Comparison of ENCODE assay signal across 8 cellular contexts in genomic region chr18:9914584-9915290, GRCh38. TPM values are rescaled to one million over a fixed set of nuclear protein-coding genes. Genes with fewer than 3 reads are reported as not detected.
A peak's percentile ranks its signal among the peaks of the same experiment; 100 is the strongest.
DNase-seq lines count a peak whose midpoint lies in the region; ATAC-seq and TF ChIP-seq lines count a peak whose summit lies in the region.

No MANE protein-coding gene starts in this region.

- H3K36me3 Mint-ChIP-seq in activated T-helper 2 cell treated with anti-CD3 and anti-CD28 coated beads, Interferon-gamma antibody, Interleukin-2, Interleukin-4, amounts not matched to agents 10 μg/mL and 5 μg/mL and 100 μg/mL, durations not matched to agents 14 hours and 24 hours and 36 hours (ENCODE audit: low read depth) = peaks cover 8% of the 10 kb centered on the region

- peaks cover 24% of the 10 kb centered on the region for H3K4me1 Mint-ChIP-seq in activated T-helper 2 cell treated with anti-CD3 and anti-CD28 coated beads, Interferon-gamma antibody, Interleukin-2, Interleukin-4, amounts not matched to agents 10 μg/mL and 5 μg/mL and 100 μg/mL, durations not matched to agents 14 hours and 24 hours and 36 hours (ENCODE audit: low read depth)

- peak overlapping the region; percentile 84 for H3K27ac Mint-ChIP-seq in activated T-helper 2 cell treated with anti-CD3 and anti-CD28 coated beads, Interferon-gamma antibody, Interleukin-2, Interleukin-4, amounts not matched to agents 10 μg/mL and 5 μg/mL and 100 μg/mL, durations not matched to agents 14 hours and 24 hours and 36 hours

- H3K36me3 ChIP-seq in neutrophil = no peaks in the 10 kb centered on the region

- no peaks in the 10 kb centered on the region for H3K9me3 ChIP-seq in neutrophil

- H3K9me3 Mint-ChIP-seq in activated T-helper 2 cell treated with anti-CD3 and anti-CD28 coated beads, Interferon-gamma antibody, Interleukin-2, Interleukin-4, amounts not matched to agents 10 μg/mL and 5 μg/mL and 100 μg/mL, durations not matched to agents 14 hours and 24 hours and 36 hours = no peaks in the 10 kb centered on the region

- no peaks in the 10 kb centered on the region for H3K27me3 ChIP-seq in neutrophil

- H3K4me3 Mint-ChIP-seq in activated T-helper 2 cell treated with anti-CD3 and anti-CD28 coated beads, Interferon-gamma antibody, Interleukin-2, Interleukin-4, amounts not matched to agents 10 μg/mL and 5 μg/mL and 100 μg/mL, durations not matched to agents 14 hours and 24 hours and 36 hours (ENCODE audit: low read depth) = peak overlapping the region; percentile 86

- H3K4me3 ChIP-seq in fibroblast of villous mesenchyme (ENCODE audit: low read depth, low read length) = peak overlapping the region; percentile 89
- H3K4me3 ChIP-seq in neutrophil (ENCODE audit: low read depth in 1 of 2, low read length in 1 of 2) = peak overlapping the region; percentile 91 to 96

- H3K27ac ChIP-seq in C4-2B = peak overlapping the region; percentile 97
- H3K27ac ChIP-seq in neutrophil = peak overlapping the region; percentile 97

- H3K27me3 Mint-ChIP-seq in activated T-helper 2 cell treated with anti-CD3 and anti-CD28 coated beads, Interferon-gamma antibody, Interleukin-2, Interleukin-4, amounts not matched to agents 10 μg/mL and 5 μg/mL and 100 μg/mL, durations not matched to agents 14 hours and 24 hours and 36 hours (ENCODE audit: low read depth) = peaks cover 8% of the 10 kb centered on the region

- DNase-seq in RPMI7951 (ENCODE audit: low read depth) = peak; percentile 76
- DNase-seq in activated T-helper 2 cell treated with anti-CD3 and anti-CD28 coated beads, Interferon-gamma antibody, Interleukin-2, Interleukin-4, amounts not matched to agents 10 μg/mL and 5 μg/mL and 100 μg/mL, durations not matched to agents 14 hours and 24 hours and 36 hours (ENCODE audit: low spot score) = peak; percentile 70
- peak; percentile 86 for DNase-seq in fibroblast of villous mesenchyme (ENCODE audit: low read depth)
- DNase-seq in superior temporal gyrus (ENCODE audit: extremely low spot score) = peak; percentile 57

- peaks cover 44 to 50% of the 10 kb centered on the region in 2 experiments for H3K4me1 ChIP-seq in neutrophil (ENCODE audit: control insufficient read depth in 1 of 2, insufficient read depth in 1 of 2, low read depth in 1 of 2, low read length in 1 of 2)

- intact Hi-C loops in activated T-helper 2 cell treated with anti-CD3 and anti-CD28 coated beads, Interferon-gamma antibody, Interleukin-2, Interleukin-4, amounts not matched to agents 10 μg/mL and 5 μg/mL and 100 μg/mL, durations not matched to agents 14 hours and 24 hours and 36 hours (cut with micrococcal nuclease) = loop anchor here (1.0 to 10.0 kb wide), 6 partner anchors 38 to 777 kb away; partner anchors contain the start of genes ANKRD12, NAPG and TWSG1

- TF ChIP-seq CTCF in C4-2B (conservative IDR thresholded peaks at IDR 0.05) (no peak; the same call in 1 of the 2 replicates), fibroblast of villous mesenchyme (IDR thresholded peaks at IDR 0.05; ENCODE audit: insufficient read depth, low read depth, low read length) (no peak), neutrophil (IDR thresholded peaks at IDR 0.05) (no peak)

- ATAC-seq in GM19395 (IDR thresholded peaks at IDR 0.05; ENCODE audit: unreplicated experiment) = peak; percentile 32
- ATAC-seq in HG03558 (IDR thresholded peaks at IDR 0.05; ENCODE audit: extremely low read depth, unreplicated experiment) = peak; percentile 6

RNA-seq across cellular contexts. Expression of gene VAPA, which starts 0.9 kb away (rescaled TPM):
- total RNA-seq in RPMI7951 (2014; rRNA removed; shearing (Covaris generic)) = 231 and 258 TPM in 2 replicates
- total RNA-seq in activated T-helper 2 cell treated with anti-CD3 and anti-CD28 coated beads, Interferon-gamma antibody, Interleukin-2, Interleukin-4, amounts not matched to agents 10 μg/mL and 5 μg/mL and 100 μg/mL, durations not matched to agents 14 hours and 24 hours and 36 hours = 216 and 223 TPM in 2 replicates
- total RNA-seq in fibroblast of villous mesenchyme = 203 and 288 TPM in 2 replicates

RNA-seq across cellular contexts. Expression of gene TXNDC2, which starts 29.0 kb away (rescaled TPM):
- 0.10 and 0.12 TPM in 2 replicates for total RNA-seq in RPMI7951 (2014; rRNA removed; shearing (Covaris generic))
- 0.21 and 0.39 TPM in 2 replicates for total RNA-seq in activated T-helper 2 cell treated with anti-CD3 and anti-CD28 coated beads, Interferon-gamma antibody, Interleukin-2, Interleukin-4, amounts not matched to agents 10 μg/mL and 5 μg/mL and 100 μg/mL, durations not matched to agents 14 hours and 24 hours and 36 hours
- total RNA-seq in fibroblast of villous mesenchyme = under 0.01 TPM in 1 of 2 replicates, not detected in the other

Comparison
In these comparisons a context has a peak if more than half of its experiments do, and no peak if none do; other contexts are left out.
1. Peak in every context shown above with its lines: DNase-seq, ATAC-seq, H3K4me3 ChIP-seq and H3K27ac ChIP-seq.